Comparison of ENCODE assay signal across 12 cellular contexts in genomic region chr7:130957722-130958360, GRCh38.
DNase-seq lines count a peak whose midpoint lies in the region; ATAC-seq, FAIRE-seq and TF ChIP-seq lines count a peak whose summit lies in the region.
"Had no signal": no experiment of that assay in that cellular context is flagged by ENCODE, and none has a peak within 500 bp of the region (broad histone marks: within the 10 kb centered on the region; RNA-seq: fewer than 3 reads in every experiment).

No MANE protein-coding gene starts in this region.

- no peak overlapping the region for H3K4me3 ChIP-seq in breast epithelium
- peak overlapping the region; percentile 55 for H3K4me3 ChIP-seq in Loucy (ENCODE audit: low read length, poor library complexity, severe bottlenecking)
- peak overlapping the region; percentile 79 for H3K4me3 ChIP-seq in GM12878
- no peak overlapping the region for H3K4me3 ChIP-seq in upper lobe of right lung
- H3K4me3 ChIP-seq: pancreas had no signal

- H3K4me1 ChIP-seq in breast epithelium, result peaks cover 0 to 10% of the 10 kb centered on the region in 2 donors
- H3K4me1 ChIP-seq in Loucy (ENCODE audit: insufficient read depth, low read length, poor library complexity, severe bottlenecking), result peaks cover 71% of the 10 kb centered on the region
- H3K4me1 ChIP-seq in GM12878 (ENCODE audit: control insufficient read depth, insufficient read depth, low read length), result peaks cover 19% of the 10 kb centered on the region
- peaks cover 41% of the 10 kb centered on the region for H3K4me1 ChIP-seq in upper lobe of right lung

- ATAC-seq in GM12878 (no peak), upper lobe of right lung (no peak)
- ATAC-seq: pancreas had no signal

- FAIRE-seq in GM12878 (lab: Jason Lieb, UNC), result no peak
- FAIRE-seq: colon, pancreas had no signal

- intact Hi-C loops in MCF 10A (cut with micrococcal nuclease) (no loop called here), breast epithelium (cut with DNase I; ENCODE audit: low total_unique reads) (no loop called here), GM12878 (cut with micrococcal nuclease; ENCODE audit: unreplicated experiment) (no loop called here), upper lobe of right lung (cut with DNase I) (no loop called here)

- no peak for TF ChIP-seq RAD21 in GM12878 (IDR thresholded peaks at IDR 0.05; ENCODE audit: insufficient read depth, low read depth, low read length)

- H3K4me1 Mint-ChIP-seq in MCF 10A (ENCODE audit: insufficient read depth, unreplicated experiment), result peaks cover 81% of the 10 kb centered on the region

- H3K79me2 ChIP-seq in Loucy (ENCODE audit: insufficient read depth, low read length) (peaks cover 57% of the 10 kb centered on the region), GM12878 (ENCODE audit: control insufficient read depth, insufficient read depth, low read length) (peaks cover 85% of the 10 kb centered on the region)

- H3K36me3 Mint-ChIP-seq in MCF 10A (ENCODE audit: insufficient read depth, unreplicated experiment), result peaks cover 11% of the 10 kb centered on the region

- H3K9ac ChIP-seq in Loucy (ENCODE audit: low read depth, low read length, poor library complexity, severe bottlenecking), result no peak overlapping the region
- peak overlapping the region; percentile 63 for H3K9ac ChIP-seq in GM12878 (ENCODE audit: control insufficient read depth, insufficient read depth, low read length)

- DNase-seq in MCF 10A (ENCODE audit: unreplicated experiment) (no peak), breast epithelium (ENCODE audit: low spot score in 2 of 2) (no peak), GM12878 (ENCODE audit: low read depth, low spot score) (no peak), upper lobe of right lung (no peak), D341Med (ENCODE audit: low spot score) (no peak), anterior cingulate cortex (lab: John Stamatoyannopoulos, UW) (no peak), NCI-H526 (lab: John Stamatoyannopoulos, UW) (no peak)
- DNase-seq: GDM1, NCI-H1694, pancreas had no signal

- no peaks in the 10 kb centered on the region for H3K36me3 ChIP-seq in breast epithelium
- H3K36me3 ChIP-seq in Loucy (ENCODE audit: insufficient read depth, low read length), result no peaks in the 10 kb centered on the region
- H3K36me3 ChIP-seq in GM12878 (ENCODE audit: control insufficient read depth in 2 of 2, insufficient read depth in 2 of 2, low read length in 1 of 2), result peaks cover 1 to 7% of the 10 kb centered on the region in 2 experiments; a peak in 3 of 4 replicates
- H3K36me3 ChIP-seq in upper lobe of right lung, result peaks cover 41% of the 10 kb centered on the region
- H3K36me3 ChIP-seq: pancreas had no signal

- no TSS peak for BruUV-seq in MCF 10A (replicated peaks; lab: Mats Ljungman, UMichigan)
- BruUV-seq in GM12878 (replicated peaks; lab: Mats Ljungman, UMichigan), result no TSS peak

- no peak overlapping the region for H3K27ac ChIP-seq in breast epithelium
- peak overlapping the region; percentile 93 for H3K27ac ChIP-seq in GM12878 (ENCODE audit: control insufficient read depth, insufficient read depth)
- H3K27ac ChIP-seq in upper lobe of right lung, result peak overlapping the region; percentile 26
- H3K27ac ChIP-seq: pancreas had no signal

- H3K9me3 ChIP-seq in breast epithelium (no peaks in the 10 kb centered on the region), Loucy (ENCODE audit: insufficient read depth, low read depth, low read length) (no peaks in the 10 kb centered on the region), GM12878 (replicated peaks; ENCODE audit: control insufficient read depth, insufficient read depth, low read length) (no peaks in the 10 kb centered on the region), upper lobe of right lung (no peaks in the 10 kb centered on the region)
- H3K9me3 ChIP-seq: pancreas had no signal

- H2AFZ ChIP-seq in Loucy (ENCODE audit: low read length), result no peak overlapping the region
- no peak overlapping the region for H2AFZ ChIP-seq in GM12878 (ENCODE audit: control insufficient read depth, low read depth, low read length)

- in situ Hi-C loops in GM12878 (cut with MboI), result no loop called here

- H3K9me2 ChIP-seq in Loucy (replicated peaks; ENCODE audit: low read depth, low read length), result no peaks in the 10 kb centered on the region

- CTCF ChIA-PET in MCF 10A (lab: Yijun Ruan, JAX) (interaction anchor here (0.7 to 7.3 kb wide), 14 partner anchors 11 to 128 kb away, joined by 3 to 87 read pairs (median 9); no protein-coding TSS in a partner anchor), GM12878 (lab: Yijun Ruan, JAX) (interaction anchor here (0.8 to 7.4 kb wide), 9 partner anchors 9 to 82 kb away, joined by 3 to 106 read pairs (median 14); no protein-coding TSS in a partner anchor)

- no peaks in the 10 kb centered on the region for H4K20me1 ChIP-seq in Loucy (ENCODE audit: insufficient read depth, low read length, poor library complexity, severe bottlenecking)
- no peaks in the 10 kb centered on the region for H4K20me1 ChIP-seq in GM12878 (ENCODE audit: control insufficient read depth, insufficient read depth)

- H3K27ac Mint-ChIP-seq in MCF 10A (ENCODE audit: low read depth, unreplicated experiment), result peak overlapping the region; percentile 88

- TF ChIP-seq CTCF in MCF 10A (IDR thresholded peaks at IDR 0.05; ENCODE audit: unreplicated experiment) (no peak), breast epithelium (IDR thresholded peaks at IDR 0.05) (no peak), Loucy (conservative IDR thresholded peaks at IDR 0.05; ENCODE audit: low read length) (no peak), GM12878 (IDR thresholded peaks at IDR 0.05 in 2 of 3, conservative IDR thresholded peaks at IDR 0.05 in 1 of 3; ENCODE audit: control insufficient read depth in 2 of 3, extremely low read depth in 1 of 3, insufficient read depth in 1 of 3, low read depth in 3 of 3, low read length in 3 of 3) (no peak), upper lobe of right lung (IDR thresholded peaks at IDR 0.05) (no peak)

- H3K4me2 ChIP-seq in Loucy (ENCODE audit: low read depth, low read length, poor library complexity, severe bottlenecking) (peak overlapping the region; percentile 93), GM12878 (ENCODE audit: control insufficient read depth, insufficient read depth) (peak overlapping the region; percentile 75)

- SMC1A ChIA-PET in GM12878 (lab: Charles Lee; ENCODE audit: uncharacterized antibody, unreplicated experiment), result interaction anchor here (0.7 to 9.2 kb wide), 14 partner anchors 9 to 455 kb away, joined by 3 to 145 read pairs (median 5); no protein-coding TSS in a partner anchor

- no peaks in the 10 kb centered on the region for H3F3A ChIP-seq in Loucy (ENCODE audit: low read depth)

- POLR2A ChIA-PET in MCF 10A (lab: Yijun Ruan, JAX) (interaction anchor here (0.8 to 12.1 kb wide), 10 partner anchors 11 to 148 kb away, joined by 3 to 178 read pairs (median 11); no protein-coding TSS in a partner anchor), GM12878 (lab: Charles Lee) (interaction anchor here (0.7 to 6.9 kb wide), 8 partner anchors 8 to 58 kb away, joined by 3 to 67 read pairs (median 4); no protein-coding TSS in a partner anchor)

- RAD21 ChIA-PET in GM12878 (lab: Charles Lee; ENCODE audit: unreplicated experiment), result interaction anchor here (1.1 to 7.8 kb wide), 7 partner anchors 11 to 80 kb away, joined by 3 to 94 read pairs (median 5); no protein-coding TSS in a partner anchor

- H3K27me3 ChIP-seq in breast epithelium (no peaks in the 10 kb centered on the region), Loucy (ENCODE audit: insufficient read depth, low read length, poor library complexity, severe bottlenecking) (no peaks in the 10 kb centered on the region), GM12878 (replicated peaks in 1 of 2; ENCODE audit: control insufficient read depth in 2 of 2, insufficient read depth in 2 of 2, low read length in 1 of 2) (no peaks in the 10 kb centered on the region), upper lobe of right lung (no peaks in the 10 kb centered on the region)
- H3K27me3 ChIP-seq: pancreas had no signal

- no peaks in the 10 kb centered on the region for H3K27me3 Mint-ChIP-seq in MCF 10A (ENCODE audit: insufficient read depth, unreplicated experiment)

- TF ChIP-seq POLR2A in breast epithelium (IDR thresholded peaks at IDR 0.05) (no peak), GM12878 (IDR thresholded peaks at IDR 0.05; ENCODE audit: low read depth, low read length) (no peak)

- no peaks in the 10 kb centered on the region for H3K9me3 Mint-ChIP-seq in MCF 10A (ENCODE audit: unreplicated experiment)

- 2% methylated on average over 5 of the region's 5 CpGs for WGBS in GM12878 (ENCODE audit: insufficient coverage, insufficient replicate concordance, low lambda C conversion rate, missing lambda C conversion rate)

- TF ChIP-seq EP300 in GM12878 (IDR thresholded peaks at IDR 0.05; ENCODE audit: borderline replicate concordance in 1 of 2, control insufficient read depth in 1 of 2, low read depth in 2 of 2, low read length in 2 of 2), result no peak

- peak overlapping the region; percentile 76 for H3K4me3 Mint-ChIP-seq in MCF 10A (ENCODE audit: unreplicated experiment)

TF ChIP-seq in GM12878, 131 proteins besides CTCF, POLR2A, EP300 and RAD21:
- no peak for TF ChIP-seq HDAC6 (IDR thresholded peaks at IDR 0.05; ENCODE audit: unreplicated experiment)
- TF ChIP-seq POLR2AphosphoS5 (IDR thresholded peaks at IDR 0.05; ENCODE audit: low read length), result peak; percentile 73

Comparison
In these comparisons a context has a peak if more than half of its experiments do, and no peak if none do; other contexts are left out.
1. H3K27ac ChIP-seq: peak in GM12878 (single experiment) and upper lobe of right lung (single experiment); none in breast epithelium (0 of 2).
2. H3K4me3 ChIP-seq: peak in Loucy (single experiment) and GM12878 (single experiment); none in breast epithelium (0 of 3) and upper lobe of right lung (single experiment).